12 cellular contexts compared by ENCODE assay signal in genomic region chr4:111512081-111512774, GRCh38.
DNase-seq lines count a peak whose midpoint lies in the region; TF ChIP-seq lines count a peak whose summit lies in the region.
"Had no signal": no experiment of that assay in that cellular context is flagged by ENCODE, and none has a peak within 500 bp of the region (broad histone marks: within the 10 kb centered on the region; RNA-seq: fewer than 3 reads in every experiment).

No MANE protein-coding gene starts in this region.

- H3K27me3 ChIP-seq in adrenal gland, result no peaks in the 10 kb centered on the region
- H3K27me3 ChIP-seq: transverse colon had no signal

- H3K36me3 ChIP-seq in adrenal gland (replicated peaks in 1 of 2), result no peaks in the 10 kb centered on the region
- H3K36me3 ChIP-seq: transverse colon had no signal

- H3K27ac ChIP-seq in adrenal gland, result no peak overlapping the region
- H3K27ac ChIP-seq: parathyroid adenoma, transverse colon had no signal

- POLR2A ChIA-PET in AG04449 (lab: Yijun Ruan, JAX), result no interaction called here

- CTCF ChIA-PET in AG04449 (lab: Yijun Ruan, JAX), result no interaction called here

- DNase-seq in AG04449 (ENCODE audit: low read depth, low spot score) (peak; percentile 75), HS-27A (ENCODE audit: low read depth) (peak; percentile 71), astrocyte of the cerebellum (ENCODE audit: low read depth) (peak; percentile 72), inferior parietal cortex (ENCODE audit: extremely low spot score) (peak; percentile 33), NCI-H187 treated with DMSO at 0.1 percent for 48 hours (lab: John Stamatoyannopoulos, UW) (no peak), iPS-NIHi11 (ENCODE audit: low spot score) (no peak), adrenal gland (no peak)
- no peak for DNase-seq in activated naive CD4-positive, alpha-beta T cell (lab: John Stamatoyannopoulos, UW)
- DNase-seq: activated CD8-positive, alpha-beta T cell treated with anti-CD3 and anti-CD28 coated beads for 36 hours; activated naive CD8-positive, alpha-beta T cell treated with anti-CD3 and anti-CD28 coated beads, Interleukin-2, amount 50 U/mL, for 24 hours; transverse colon had no signal

- in situ Hi-C loops in astrocyte of the cerebellum (cut with HindIII; ENCODE audit: low sequenced_read_pairs), result no loop called here

- TF ChIP-seq POLR2A in adrenal gland (IDR thresholded peaks at IDR 0.05), result no peak

- H3K4me3 ChIP-seq in AG04449 (ENCODE audit: low read depth, low read length) (no peak overlapping the region), astrocyte of the cerebellum (ENCODE audit: low read depth, low read length) (no peak overlapping the region), adrenal gland (no peak overlapping the region)
- H3K4me3 ChIP-seq: transverse colon had no signal

- whole genome bisulfite sequencing in adrenal gland, 4 donors, result 62 to 70% (median 65%) methylated on average over 5 of the region's 5 CpGs

- no peaks in the 10 kb centered on the region for H3K9me3 ChIP-seq in adrenal gland (replicated peaks in 1 of 3)
- H3K9me3 ChIP-seq: transverse colon had no signal

- TF ChIP-seq CTCF in AG04449 (IDR thresholded peaks at IDR 0.05; ENCODE audit: insufficient read depth, low read length, missing control alignments), result no peak
- no peak for TF ChIP-seq CTCF in astrocyte of the cerebellum (IDR thresholded peaks at IDR 0.05; ENCODE audit: low read depth, low read length, missing control alignments)
- TF ChIP-seq CTCF in adrenal gland (IDR thresholded peaks at IDR 0.05), result no peak

- H3K4me1 ChIP-seq in adrenal gland (replicated peaks in 1 of 2), result no peaks in the 10 kb centered on the region
- H3K4me1 ChIP-seq: parathyroid adenoma, transverse colon had no signal

- intact Hi-C loops in adrenal gland (cut with DNase I), result no loop called here

Comparison
In these comparisons a context has a peak if more than half of its experiments do, and no peak if none do; other contexts are left out.
1. DNase-seq: peak in AG04449 (single experiment), HS-27A (single experiment), astrocyte of the cerebellum (single experiment) and inferior parietal cortex (single experiment); none in NCI-H187 treated with DMSO at 0.1 percent for 48 hours (single experiment), iPS-NIHi11 (single experiment), adrenal gland (0 of 7) and activated naive CD4-positive, alpha-beta T cell (0 of 4).